25 cellular contexts compared by ENCODE assay signal in the genomic region with DNA sequence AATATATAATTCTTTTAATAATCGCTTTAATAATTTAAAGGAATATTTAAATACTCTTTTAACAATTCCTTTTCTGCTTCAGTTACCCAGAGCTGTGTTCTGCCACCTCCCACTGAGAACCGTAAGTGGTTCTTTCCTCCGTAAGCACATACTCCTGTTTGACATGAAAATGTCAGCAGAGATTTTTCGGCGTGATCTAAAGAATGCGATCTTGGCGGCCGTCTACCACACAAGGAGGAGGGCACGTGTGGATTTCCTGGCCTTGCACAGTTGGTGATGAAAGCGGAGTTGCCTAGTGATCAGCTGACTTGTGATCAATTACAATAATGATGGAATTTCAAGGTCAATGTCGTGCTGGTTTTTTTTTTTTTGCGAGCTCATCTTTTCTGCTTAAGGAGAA.
"Had no signal": no experiment of that assay in that cellular context is flagged by ENCODE, and none has a peak within 500 bp of the region (broad histone marks: within the 10 kb centered on the region; RNA-seq: fewer than 3 reads in every experiment).

No MANE protein-coding gene starts in this region.

- ATAC-seq: heart left ventricle; mucosa of descending colon; naive thymus-derived CD4-positive, alpha-beta T cell; natural killer cell treated with Interleukin-12 subunit alpha and Interleukin-12 subunit beta and Interleukin-15 and Interleukin-18, amount 100 ng/mL, for 72 hours; right cardiac atrium; sciatic nerve; stimulated activated effector memory CD8-positive, alpha-beta T cell treated with anti-CD3 and anti-CD28 coated beads, Interleukin-12 subunit alpha, Interleukin-12 subunit beta, amount 100 ng/mL, for 72 hours; upper lobe of right lung had no signal

- FAIRE-seq: islet of Langerhans, kidney, small intestine, urothelium cell line had no signal

- DNase-seq: heart left ventricle; hypothalamus; immature natural killer cell; kidney; left ventricle myocardium inferior; mesendoderm; midbrain; mucosa of descending colon; naive thymus-derived CD4-positive, alpha-beta T cell; ovary; right cardiac atrium; small intestine; stimulated activated CD4-positive, alpha-beta T cell treated with anti-CD3 and anti-CD28 coated beads, Interleukin-4, amount 100 ng/mL, for 24 hours; stimulated activated naive CD4-positive, alpha-beta T cell; upper lobe of right lung had no signal

- H3K36me3 Mint-ChIP-seq: immature natural killer cell; naive thymus-derived CD4-positive, alpha-beta T cell; natural killer cell treated with Interleukin-12 subunit alpha and Interleukin-12 subunit beta and Interleukin-15 and Interleukin-18, amount 100 ng/mL, for 72 hours; stimulated activated effector memory CD8-positive, alpha-beta T cell treated with anti-CD3 and anti-CD28 coated beads, Interleukin-12 subunit alpha, Interleukin-12 subunit beta, amount 100 ng/mL, for 72 hours had no signal

- H3K4me3 ChIP-seq: heart left ventricle, left ventricle myocardium inferior, lung, mucosa of descending colon, ovary, spleen, tibial nerve, upper lobe of right lung had no signal

- H3K9me3 Mint-ChIP-seq: immature natural killer cell; naive thymus-derived CD4-positive, alpha-beta T cell; natural killer cell treated with Interleukin-12 subunit alpha and Interleukin-12 subunit beta and Interleukin-15 and Interleukin-18, amount 100 ng/mL, for 72 hours; stimulated activated effector memory CD8-positive, alpha-beta T cell treated with anti-CD3 and anti-CD28 coated beads, Interleukin-12 subunit alpha, Interleukin-12 subunit beta, amount 100 ng/mL, for 72 hours; stimulated activated naive CD8-positive, alpha-beta T cell treated with anti-CD3 and anti-CD28 coated beads, Interleukin-15, Interleukin-2, amounts not matched to agents 100 ng/mL and 50 ng/mL, for 24 hours had no signal

- H3K9me3 ChIP-seq: heart left ventricle, left ventricle myocardium inferior, mucosa of descending colon, ovary, spleen, tibial nerve, upper lobe of right lung had no signal

- H3K27ac Mint-ChIP-seq: natural killer cell treated with Interleukin-12 subunit alpha and Interleukin-12 subunit beta and Interleukin-15 and Interleukin-18, amount 100 ng/mL, for 72 hours; progenitor cell of endocrine pancreas; stimulated activated effector memory CD8-positive, alpha-beta T cell treated with anti-CD3 and anti-CD28 coated beads, Interleukin-12 subunit alpha, Interleukin-12 subunit beta, amount 100 ng/mL, for 72 hours; stimulated activated naive CD8-positive, alpha-beta T cell treated with anti-CD3 and anti-CD28 coated beads, Interleukin-15, Interleukin-2, amounts not matched to agents 100 ng/mL and 50 ng/mL, for 24 hours had no signal

- H3K36me3 ChIP-seq: heart left ventricle, left ventricle myocardium inferior, ovary, spleen, tibial nerve, upper lobe of right lung had no signal

- H3K4me3 Mint-ChIP-seq: immature natural killer cell; naive thymus-derived CD4-positive, alpha-beta T cell; natural killer cell treated with Interleukin-12 subunit alpha and Interleukin-12 subunit beta and Interleukin-15 and Interleukin-18, amount 100 ng/mL, for 72 hours; stimulated activated effector memory CD8-positive, alpha-beta T cell treated with anti-CD3 and anti-CD28 coated beads, Interleukin-12 subunit alpha, Interleukin-12 subunit beta, amount 100 ng/mL, for 72 hours; stimulated activated naive CD8-positive, alpha-beta T cell treated with anti-CD3 and anti-CD28 coated beads, Interleukin-15, Interleukin-2, amounts not matched to agents 100 ng/mL and 50 ng/mL, for 24 hours had no signal

- H3K4me1 ChIP-seq: spleen, upper lobe of right lung had no signal

- H3K4me1 Mint-ChIP-seq: immature natural killer cell; stimulated activated effector memory CD8-positive, alpha-beta T cell treated with anti-CD3 and anti-CD28 coated beads, Interleukin-12 subunit alpha, Interleukin-12 subunit beta, amount 100 ng/mL, for 72 hours had no signal

- H3K27me3 Mint-ChIP-seq: stimulated activated naive CD8-positive, alpha-beta T cell treated with anti-CD3 and anti-CD28 coated beads, Interleukin-15, Interleukin-2, amounts not matched to agents 100 ng/mL and 50 ng/mL, for 24 hours had no signal

- H3K27ac ChIP-seq: heart left ventricle, left ventricle myocardium inferior, ovary, spleen, tibial nerve, upper lobe of right lung had no signal

- H3K27me3 ChIP-seq: ovary, tibial nerve had no signal
